In genomic region chr11:25733777-25734176, GRCh38 we compare ENCODE assay signal across 19 cellular contexts.
DNase-seq lines count a peak whose midpoint lies in the region; ATAC-seq and TF ChIP-seq lines count a peak whose summit lies in the region.
"Had no signal": no experiment of that assay in that cellular context is flagged by ENCODE, and none has a peak within 500 bp of the region (broad histone marks: within the 10 kb centered on the region; RNA-seq: fewer than 3 reads in every experiment).

No MANE protein-coding gene starts in this region.

- no peaks in the 10 kb centered on the region for H3K4me1 Mint-ChIP-seq in nephron

- H3K27ac Mint-ChIP-seq in nephron, result no peak overlapping the region
- H3K27ac Mint-ChIP-seq: T-helper 1 cell treated with Interleukin-12 subunit alpha and Interleukin-12 subunit beta and Interleukin-4 antibody, amounts not matched to agents 30 μg/mL and 1 μg/mL, for 36 hours had no signal

- ATAC-seq in GM21528 (IDR thresholded peaks at IDR 0.05; ENCODE audit: low FRiP score, unreplicated experiment), result no peak
- ATAC-seq: gastrocnemius medialis, pancreas had no signal

- CTCF ChIA-PET in HEK293T (lab: Yijun Ruan, JAX), result interaction anchor here (0.6 kb wide), 1 partner anchor 61 kb away, joined by 3 read pairs; no protein-coding TSS in a partner anchor

- peak; percentile 43 for TF ChIP-seq CTCF in LNCaP clone FGC (IDR thresholded peaks at IDR 0.05; ENCODE audit: control insufficient read depth, extremely low read depth, insufficient read depth)
- peak; percentile 37 to 48 (median 44) for TF ChIP-seq CTCF in nephron (IDR thresholded peaks at IDR 0.05; ENCODE audit: unreplicated experiment in 3 of 3)

- H3K27me3 Mint-ChIP-seq in nephron (ENCODE audit: low read depth), result no peaks in the 10 kb centered on the region

- no peaks in the 10 kb centered on the region for H3K36me3 Mint-ChIP-seq in nephron (ENCODE audit: low read depth)

- no peak overlapping the region for H3K4me3 ChIP-seq in LNCaP clone FGC (ENCODE audit: low read depth, low read length)
- H3K4me3 ChIP-seq: gastrocnemius medialis, pancreas, spleen had no signal

- peaks cover 6% of the 10 kb centered on the region for H3K9me3 Mint-ChIP-seq in nephron

- POLR2A ChIA-PET in HEK293T (lab: Yijun Ruan, JAX), result no interaction called here

- no peak overlapping the region for H3K4me3 Mint-ChIP-seq in nephron
- H3K4me3 Mint-ChIP-seq: T-helper 1 cell treated with Interleukin-12 subunit alpha and Interleukin-12 subunit beta and Interleukin-4 antibody, amounts not matched to agents 30 μg/mL and 1 μg/mL, for 36 hours had no signal

- DNase-seq in ELR (ENCODE audit: low read depth), result peak; percentile 25
- DNase-seq in LNCaP clone FGC (ENCODE audit: low read depth), result peak; percentile 65
- peak; percentile 33 for DNase-seq in dedifferentiated amniotic fluid mesenchymal stem cell (ENCODE audit: extremely low spot score)
- DNase-seq in SHP77 (lab: John Stamatoyannopoulos, UW), result no peak
- DNase-seq in HEK293T (ENCODE audit: extremely low spot score), result no peak
- DNase-seq: activated CD4-positive, alpha-beta T cell treated with anti-CD3 and anti-CD28 coated beads for 1 hour; activated naive CD4-positive, alpha-beta T cell treated with anti-CD3 and anti-CD28 coated beads, Interleukin-2, amount 50 U/mL, for 16 hours; brain microvascular endothelial cell; C1 segment of cervical spinal cord; gastrocnemius medialis; KG1; NCI-H187 treated with DMSO at 0.1 percent for 48 hours; NCI-H510A treated with DMSO at 0.1 percent for 48 hours; pancreas; spleen; stimulated activated naive CD4-positive, alpha-beta T cell treated with Interleukin-2 at 50 U/mL for 16 hours had no signal

TF ChIP-seq in HEK293T, 16 proteins besides CTCF, POLR2A, EP300 and RAD21:
- TF ChIP-seq HDGF (IDR thresholded peaks at IDR 0.05; ENCODE audit: borderline replicate concordance) (no peak), FOXA1 (IDR thresholded peaks at IDR 0.05) (no peak), L3MBTL2 (conservative IDR thresholded peaks at IDR 0.05) (no peak), PKNOX1 (IDR thresholded peaks at IDR 0.05) (no peak), ZNF384 (IDR thresholded peaks at IDR 0.05) (no peak), TARDBP (IDR thresholded peaks at IDR 0.05) (no peak), FOXM1 (IDR thresholded peaks at IDR 0.05; ENCODE audit: borderline replicate concordance) (no peak), ARNT (IDR thresholded peaks at IDR 0.05) (no peak), BHLHE40 (IDR thresholded peaks at IDR 0.05; ENCODE audit: borderline replicate concordance) (no peak), ELF4 (IDR thresholded peaks at IDR 0.05) (no peak), CTBP1 (IDR thresholded peaks at IDR 0.05; ENCODE audit: borderline replicate concordance) (no peak), LEF1 (IDR thresholded peaks at IDR 0.05; ENCODE audit: borderline replicate concordance) (no peak), SP1 (IDR thresholded peaks at IDR 0.05) (no peak), SUZ12 (IDR thresholded peaks at IDR 0.05) (no peak), NFRKB (IDR thresholded peaks at IDR 0.05) (no peak), FOXK2 (IDR thresholded peaks at IDR 0.05) (no peak)
TF ChIP-seq in HEK293T: peak in this region for 0.

Comparison
In these comparisons a context has a peak if more than half of its experiments do, and no peak if none do; other contexts are left out.
1. DNase-seq: peak in ELR (single experiment), LNCaP clone FGC (single experiment) and dedifferentiated amniotic fluid mesenchymal stem cell (single experiment); none in SHP77 (0 of 2) and HEK293T (single experiment).